In the genomic region with DNA sequence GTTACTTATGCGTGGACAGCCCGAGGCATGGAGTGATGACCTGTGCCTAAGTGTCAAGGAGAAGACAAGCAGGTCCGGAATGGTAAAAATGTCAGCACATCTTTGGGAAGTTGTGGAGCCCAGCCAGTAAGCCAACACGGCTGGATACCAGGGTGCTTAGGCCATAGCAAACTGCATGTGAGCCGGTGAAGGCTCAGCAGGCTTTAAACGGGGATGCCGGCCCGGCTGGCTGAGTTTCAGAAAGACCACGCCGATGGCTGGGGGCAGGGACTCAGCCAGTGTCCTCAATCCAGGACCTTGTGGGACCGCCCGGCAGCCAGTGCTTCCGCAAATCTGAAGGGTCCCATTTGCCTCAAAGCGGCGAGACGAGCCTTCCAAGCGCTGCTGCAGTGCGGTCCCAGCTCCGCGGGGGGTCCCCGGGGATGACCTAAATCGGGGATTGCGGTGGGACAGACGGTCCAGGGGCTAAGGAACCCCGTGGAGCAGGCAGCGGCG, we compare ENCODE assay signal across 9 cellular contexts. TPM values are rescaled to one million over a fixed set of nuclear protein-coding genes. Genes with fewer than 3 reads are reported as not detected.
DNase-seq lines count a peak whose midpoint lies in the region; ATAC-seq and TF ChIP-seq lines count a peak whose summit lies in the region.
"Had no signal": no experiment of that assay in that cellular context is flagged by ENCODE, and none has a peak within 500 bp of the region (broad histone marks: within the 10 kb centered on the region; RNA-seq: fewer than 3 reads in every experiment).

No MANE protein-coding gene starts in this region.

- H3K9me2 ChIP-seq in GM23338 (ENCODE audit: insufficient read depth), result no peaks in the 10 kb centered on the region; the same call in 1 of the 2 replicates

- H3K4me3 Mint-ChIP-seq in GM23338, result peak overlapping the region; percentile 92

- peaks cover 22% of the 10 kb centered on the region for H3K27me3 Mint-ChIP-seq in GM23338 (ENCODE audit: insufficient read depth, low read depth, poor library complexity)

- H3K27me3 ChIP-seq in GM23338 (ENCODE audit: insufficient read depth), result peaks cover 22% of the 10 kb centered on the region; the same call in 1 of the 2 replicates
- peaks cover 36% of the 10 kb centered on the region for H3K27me3 ChIP-seq in iPS-20b (ENCODE audit: insufficient read depth, low read length)
- peaks cover 0 to 69% (median 18%) of the 10 kb centered on the region in 7 donors for H3K27me3 ChIP-seq in spleen (replicated peaks in 1 of 7)

- H3K9me3 Mint-ChIP-seq in GM23338, result peaks cover 3% of the 10 kb centered on the region; the same call in 2 of the 3 replicates

- no peak for TF ChIP-seq CTCF in GM23338 (conservative IDR thresholded peaks at IDR 0.05; ENCODE audit: low read depth in 2 of 2)
- TF ChIP-seq CTCF in spleen (IDR thresholded peaks at IDR 0.05 in 8 of 11, conservative IDR thresholded peaks at IDR 0.05 in 3 of 11), result no peak

- H3K4me3 ChIP-seq in GM23338, result peak overlapping the region; percentile 78
- peak overlapping the region; percentile 87 for H3K4me3 ChIP-seq in iPS-20b (ENCODE audit: low read length)
- H3K4me3 ChIP-seq in spleen, result peak overlapping the region in 7 of 8 donors; percentile 28 to 71 (median 42)

- peaks cover 13% of the 10 kb centered on the region for H3K4me1 ChIP-seq in GM23338 (ENCODE audit: insufficient read depth)
- H3K4me1 ChIP-seq in iPS-20b (ENCODE audit: insufficient read depth, low read length), result peaks cover 11% of the 10 kb centered on the region; the same call in 1 of the 2 replicates
- H3K4me1 ChIP-seq in spleen, result peaks cover 4 to 36% (median 21%) of the 10 kb centered on the region in 6 donors

- intact Hi-C loops in spleen (cut with DNase I; ENCODE audit: low total_unique reads), result no loop called here

- 16 to 28% (median 21%) methylated on average over 14 to 27 of the region's 27 CpGs for WGBS in spleen, 5 donors

- peaks cover 2% of the 10 kb centered on the region; the same call in 1 of the 3 replicates for H3K36me3 Mint-ChIP-seq in GM23338 (ENCODE audit: low read depth)

- no peaks in the 10 kb centered on the region for H3K36me3 ChIP-seq in GM23338 (ENCODE audit: insufficient read depth)
- H3K36me3 ChIP-seq in iPS-20b (ENCODE audit: insufficient read depth, low read depth, low read length), result no peaks in the 10 kb centered on the region
- no peaks in the 10 kb centered on the region for H3K36me3 ChIP-seq in spleen

- no peaks in the 10 kb centered on the region; the same call in 1 of the 2 replicates for H3F3A ChIP-seq in GM23338 (replicated peaks; ENCODE audit: low read depth)

- DNase-seq in GM23338 (ENCODE audit: low spot score) (peak; percentile 73), spleen (no peak), superior temporal gyrus (ENCODE audit: extremely low spot score) (no peak), mesenteric fat pad (ENCODE audit: low spot score) (no peak)
- DNase-seq: RPMI8226 had no signal

- H3K27ac ChIP-seq in GM23338 (ENCODE audit: low read depth), result no peak overlapping the region
- peak overlapping the region; percentile 50 for H3K27ac ChIP-seq in angular gyrus (ENCODE audit: low read depth, low read length)
- H3K27ac ChIP-seq in iPS-20b (ENCODE audit: low read length), result no peak overlapping the region
- peak overlapping the region in 6 of 8 donors; percentile 70 to 84 (median 81) for H3K27ac ChIP-seq in spleen

- H2AFZ ChIP-seq in GM23338, result peak overlapping the region; percentile 100

- peak overlapping the region; percentile 95 for H3K4me2 ChIP-seq in GM23338

- H3K27ac Mint-ChIP-seq in GM23338, result no peak overlapping the region

- H3K9me3 ChIP-seq in iPS-20b (ENCODE audit: insufficient read depth, low read depth, low read length), result no peaks in the 10 kb centered on the region
- peaks cover 0 to 4% (median 0%) of the 10 kb centered on the region in 8 donors for H3K9me3 ChIP-seq in spleen

- H4K20me1 ChIP-seq in GM23338 (replicated peaks; ENCODE audit: insufficient read depth), result peaks cover 24% of the 10 kb centered on the region

- peaks cover 34% of the 10 kb centered on the region for H3K4me1 Mint-ChIP-seq in GM23338

- H3K79me2 ChIP-seq in GM23338 (replicated peaks; ENCODE audit: insufficient read depth), result peaks cover 33% of the 10 kb centered on the region

- TF ChIP-seq POLR2A in spleen (IDR thresholded peaks at IDR 0.05), result no peak

- ATAC-seq in GM23338 (peak; percentile 33), GM19351 (IDR thresholded peaks at IDR 0.05; ENCODE audit: unreplicated experiment) (no peak), GM19324 (IDR thresholded peaks at IDR 0.05; ENCODE audit: low FRiP score, unreplicated experiment) (no peak)

- H3K9ac ChIP-seq in iPS-20b (ENCODE audit: low read depth, low read length), result peak overlapping the region; percentile 82; the same call in 1 of the 2 replicates

TF ChIP-seq in GM23338, 12 proteins besides CTCF, POLR2A, EP300 and RAD21 (continues in another document):
- TF ChIP-seq ZNF331 (CRISPR knock-in tag; IDR thresholded peaks at IDR 0.05; ENCODE audit: low read depth), result no peak
- no peak for TF ChIP-seq POLR2AphosphoS5 (IDR thresholded peaks at IDR 0.05; ENCODE audit: low read depth)
- no peak for TF ChIP-seq NANOG (IDR thresholded peaks at IDR 0.05; ENCODE audit: borderline replicate concordance)
- TF ChIP-seq EZH2phosphoT487 (IDR thresholded peaks at IDR 0.05; ENCODE audit: unreplicated experiment), result no peak
- TF ChIP-seq, protein P1, sequence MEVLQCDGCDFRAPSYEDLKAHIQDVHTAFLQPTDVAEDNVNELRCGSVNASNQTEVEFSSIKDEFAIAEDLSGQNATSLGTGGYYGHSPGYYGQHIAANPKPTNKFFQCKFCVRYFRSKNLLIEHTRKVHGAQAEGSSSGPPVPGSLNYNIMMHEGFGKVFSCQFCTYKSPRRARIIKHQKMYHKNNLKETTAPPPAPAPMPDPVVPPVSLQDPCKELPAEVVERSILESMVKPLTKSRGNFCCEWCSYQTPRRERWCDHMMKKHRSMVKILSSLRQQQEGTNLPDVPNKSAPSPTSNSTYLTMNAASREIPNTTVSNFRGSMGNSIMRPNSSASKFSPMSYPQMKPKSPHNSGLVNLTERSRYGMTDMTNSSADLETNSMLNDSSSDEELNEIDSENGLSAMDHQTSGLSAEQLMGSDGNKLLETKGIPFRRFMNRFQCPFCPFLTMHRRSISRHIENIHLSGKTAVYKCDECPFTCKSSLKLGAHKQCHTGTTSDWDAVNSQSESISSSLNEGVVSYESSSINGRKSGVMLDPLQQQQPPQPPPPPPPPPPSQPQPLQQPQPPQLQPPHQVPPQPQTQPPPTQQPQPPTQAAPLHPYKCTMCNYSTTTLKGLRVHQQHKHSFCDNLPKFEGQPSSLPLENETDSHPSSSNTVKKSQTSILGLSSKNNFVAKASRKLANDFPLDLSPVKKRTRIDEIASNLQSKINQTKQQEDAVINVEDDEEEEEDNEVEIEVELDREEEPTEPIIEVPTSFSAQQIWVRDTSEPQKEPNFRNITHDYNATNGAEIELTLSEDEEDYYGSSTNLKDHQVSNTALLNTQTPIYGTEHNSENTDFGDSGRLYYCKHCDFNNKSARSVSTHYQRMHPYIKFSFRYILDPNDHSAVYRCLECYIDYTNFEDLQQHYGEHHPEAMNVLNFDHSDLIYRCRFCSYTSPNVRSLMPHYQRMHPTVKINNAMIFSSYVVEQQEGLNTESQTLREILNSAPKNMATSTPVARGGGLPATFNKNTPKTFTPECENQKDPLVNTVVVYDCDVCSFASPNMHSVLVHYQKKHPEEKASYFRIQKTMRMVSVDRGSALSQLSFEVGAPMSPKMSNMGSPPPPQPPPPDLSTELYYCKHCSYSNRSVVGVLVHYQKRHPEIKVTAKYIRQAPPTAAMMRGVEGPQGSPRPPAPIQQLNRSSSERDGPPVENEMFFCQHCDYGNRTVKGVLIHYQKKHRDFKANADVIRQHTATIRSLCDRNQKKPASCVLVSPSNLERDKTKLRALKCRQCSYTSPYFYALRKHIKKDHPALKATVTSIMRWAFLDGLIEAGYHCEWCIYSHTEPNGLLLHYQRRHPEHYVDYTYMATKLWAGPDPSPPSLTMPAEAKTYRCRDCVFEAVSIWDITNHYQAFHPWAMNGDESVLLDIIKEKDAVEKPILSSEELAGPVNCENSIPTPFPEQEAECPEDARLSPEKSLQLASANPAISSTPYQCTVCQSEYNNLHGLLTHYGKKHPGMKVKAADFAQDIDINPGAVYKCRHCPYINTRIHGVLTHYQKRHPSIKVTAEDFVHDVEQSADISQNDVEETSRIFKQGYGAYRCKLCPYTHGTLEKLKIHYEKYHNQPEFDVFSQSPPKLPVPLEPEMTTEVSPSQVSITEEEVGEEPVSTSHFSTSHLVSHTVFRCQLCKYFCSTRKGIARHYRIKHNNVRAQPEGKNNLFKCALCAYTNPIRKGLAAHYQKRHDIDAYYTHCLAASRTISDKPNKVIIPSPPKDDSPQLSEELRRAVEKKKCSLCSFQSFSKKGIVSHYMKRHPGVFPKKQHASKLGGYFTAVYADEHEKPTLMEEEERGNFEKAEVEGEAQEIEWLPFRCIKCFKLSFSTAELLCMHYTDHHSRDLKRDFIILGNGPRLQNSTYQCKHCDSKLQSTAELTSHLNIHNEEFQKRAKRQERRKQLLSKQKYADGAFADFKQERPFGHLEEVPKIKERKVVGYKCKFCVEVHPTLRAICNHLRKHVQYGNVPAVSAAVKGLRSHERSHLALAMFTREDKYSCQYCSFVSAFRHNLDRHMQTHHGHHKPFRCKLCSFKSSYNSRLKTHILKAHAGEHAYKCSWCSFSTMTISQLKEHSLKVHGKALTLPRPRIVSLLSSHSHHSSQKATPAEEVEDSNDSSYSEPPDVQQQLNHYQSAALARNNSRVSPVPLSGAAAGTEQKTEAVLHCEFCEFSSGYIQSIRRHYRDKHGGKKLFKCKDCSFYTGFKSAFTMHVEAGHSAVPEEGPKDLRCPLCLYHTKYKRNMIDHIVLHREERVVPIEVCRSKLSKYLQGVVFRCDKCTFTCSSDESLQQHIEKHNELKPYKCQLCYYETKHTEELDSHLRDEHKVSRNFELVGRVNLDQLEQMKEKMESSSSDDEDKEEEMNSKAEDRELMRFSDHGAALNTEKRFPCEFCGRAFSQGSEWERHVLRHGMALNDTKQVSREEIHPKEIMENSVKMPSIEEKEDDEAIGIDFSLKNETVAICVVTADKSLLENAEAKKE (CRISPR knock-in tag; IDR thresholded peaks at IDR 0.05), result no peak

RNA-seq across cellular contexts. Expression of a gene that starts 0.9 kb away (rescaled TPM):
- 25.1 and 27.9 TPM in 2 replicates for total RNA-seq in GM23338 (2014; rRNA removed; shearing (Covaris generic))
- polyA plus RNA-seq in GM23338 (2016; fragmentation: Nextera tagmentation; extraction: Ambion mirVana) (13.3 and 16.4 TPM in 2 replicates), spleen (1 to 10 TPM; 1.1 to 2.8 (median 1.3) TPM)
- total RNA-seq in spleen (10 to 100 TPM in 5 of 7 donors, 1 to 10 TPM in 2; 8.4 to 26.6 (median 16.7) TPM), mesenteric fat pad (26.5 TPM)

Comparison
In these comparisons a context has a peak if more than half of its experiments do, and no peak if none do; other contexts are left out.
1. H3K27ac ChIP-seq: peak in angular gyrus (single experiment) and spleen (6 of 8); none in GM23338 (single experiment) and iPS-20b (single experiment).
2. Peak in every context shown above with its lines, with median percentiles within 50 percentile points of each other: H3K4me3 ChIP-seq.